ENCODE assay signal across 20 cellular contexts in the genomic region with DNA sequence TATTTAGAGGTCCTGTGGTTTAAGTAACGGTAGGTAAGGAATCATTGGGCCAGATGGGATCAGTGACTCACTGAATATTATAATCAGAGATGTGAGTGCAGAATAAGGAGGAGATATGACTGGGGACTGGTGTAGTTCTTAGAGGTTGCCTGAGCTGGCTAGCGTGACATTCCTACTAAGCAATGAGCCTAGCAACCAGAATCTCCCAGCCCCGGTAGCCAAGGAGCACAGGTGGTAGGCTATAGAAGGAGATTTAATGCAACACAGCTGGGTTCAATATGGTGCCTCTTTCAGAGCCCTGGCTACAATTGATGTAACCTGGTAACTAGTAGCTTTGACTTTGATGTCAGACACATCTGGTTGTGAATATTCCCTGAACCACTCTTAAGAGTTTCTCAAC.
"Had no signal": no experiment of that assay in that cellular context is flagged by ENCODE, and none has a peak within 500 bp of the region (broad histone marks: within the 10 kb centered on the region; RNA-seq: fewer than 3 reads in every experiment).

No MANE protein-coding gene starts in this region.

- H3K27me3 Mint-ChIP-seq: progenitor cell of endocrine pancreas, type B pancreatic cell had no signal

- H3K9me3 ChIP-seq: heart right ventricle, pancreas, suprapubic skin, thyroid gland, uterus had no signal

- H3K36me3 ChIP-seq: heart right ventricle, pancreas, suprapubic skin, thyroid gland, uterus had no signal

- H3K9me3 Mint-ChIP-seq: mesothelial cell of epicardium; natural killer cell; stimulated activated effector memory CD8-positive, alpha-beta T cell treated with anti-CD3 and anti-CD28 coated beads, Interleukin-12 subunit alpha, Interleukin-12 subunit beta, amount 100 ng/mL, for 72 hours had no signal

- H3K27ac ChIP-seq: coronary artery, heart right ventricle, pancreas, suprapubic skin, thyroid gland, uterus had no signal

- H3K4me3 ChIP-seq: coronary artery, heart right ventricle, pancreas, suprapubic skin, thyroid gland, uterus had no signal

- H3K4me3 Mint-ChIP-seq: mesothelial cell of epicardium; natural killer cell; stimulated activated effector memory CD8-positive, alpha-beta T cell treated with anti-CD3 and anti-CD28 coated beads, Interleukin-12 subunit alpha, Interleukin-12 subunit beta, amount 100 ng/mL, for 72 hours; type B pancreatic cell had no signal

- H3K4me1 ChIP-seq: pancreas, suprapubic skin, thyroid gland, uterus had no signal

- H3K36me3 Mint-ChIP-seq: mesothelial cell of epicardium; natural killer cell; stimulated activated effector memory CD8-positive, alpha-beta T cell treated with anti-CD3 and anti-CD28 coated beads, Interleukin-12 subunit alpha, Interleukin-12 subunit beta, amount 100 ng/mL, for 72 hours had no signal

- H3K27ac Mint-ChIP-seq: mesothelial cell of epicardium; natural killer cell; progenitor cell of endocrine pancreas; stimulated activated effector memory CD8-positive, alpha-beta T cell treated with anti-CD3 and anti-CD28 coated beads, Interleukin-12 subunit alpha, Interleukin-12 subunit beta, amount 100 ng/mL, for 72 hours; type B pancreatic cell had no signal

- DNase-seq: effector CD8-positive, alpha-beta T cell; heart right ventricle; hypothalamus; kidney glomerular epithelial cell; natural killer cell; occipital lobe; pancreas; right cardiac atrium; small intestine; stimulated activated CD4-positive, alpha-beta T cell treated with anti-CD3 and anti-CD28 coated beads, Interleukin-4, amount 100 ng/mL, for 1 hour; stimulated activated CD8-positive, alpha-beta memory T cell treated with anti-CD3 and anti-CD28 coated beads, Interleukin-4, amount 100 ng/mL, for 48 hours; stimulated activated naive CD8-positive, alpha-beta T cell treated with anti-CD3 and anti-CD28 coated beads, Interleukin-15, Interleukin-2, amounts not matched to agents 100 U/mL and 50 U/mL, for 24 hours; thyroid gland; uterus had no signal

- H3K27me3 ChIP-seq: heart right ventricle, pancreas, suprapubic skin, thyroid gland, uterus had no signal
